Comparison of ENCODE assay signal across 30 cellular contexts in the genomic region with DNA sequence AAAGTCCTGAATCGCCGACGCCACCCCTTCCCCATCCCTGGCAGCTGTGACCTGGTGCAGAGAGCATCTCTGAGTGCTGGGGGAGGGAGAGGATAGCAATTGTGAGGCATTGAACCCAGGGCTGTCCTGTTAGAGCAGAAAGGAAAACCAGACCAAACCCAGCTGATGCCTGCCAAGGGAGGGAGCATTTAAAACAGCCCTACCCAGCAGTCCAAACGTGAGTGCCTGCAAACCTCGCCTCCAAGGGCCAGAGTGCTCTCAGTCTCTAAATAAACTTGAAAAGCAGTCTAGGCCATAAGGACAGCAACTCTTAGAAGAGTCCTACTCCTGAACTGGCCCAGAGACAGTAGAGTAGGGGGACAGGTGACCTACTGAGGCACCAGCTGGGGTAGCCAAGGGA.
"Had no signal": no experiment of that assay in that cellular context is flagged by ENCODE, and none has a peak within 500 bp of the region (broad histone marks: within the 10 kb centered on the region; RNA-seq: fewer than 3 reads in every experiment).

No MANE protein-coding gene starts in this region.

- H3K27ac Mint-ChIP-seq: effector memory CD8-positive, alpha-beta T cell; natural killer cell treated with Interleukin-12 subunit alpha and Interleukin-12 subunit beta and Interleukin-15 and Interleukin-18, amount 100 ng/mL, for 72 hours; stimulated activated memory B cell treated with anti-CD40 and anti-IgM and Interleukin-4, amounts not matched to agents 10 μg/mL and 1 μg/mL and 100 μg/mL, for 72 hours had no signal

- H3K36me3 ChIP-seq: cardiac muscle cell, esophagus squamous epithelium, heart right ventricle, left lung, ovary, sigmoid colon, spleen, tibial artery had no signal

- H3K27ac ChIP-seq: cardiac muscle cell, coronary artery, heart right ventricle, left lung, ovary, psoas muscle, spleen, testis, tibial artery had no signal

- H3K4me1 ChIP-seq: heart right ventricle, left lung, psoas muscle, spleen, testis, tibial artery had no signal

- ATAC-seq: effector memory CD8-positive, alpha-beta T cell; heart right ventricle; left lung; natural killer cell treated with Interleukin-12 subunit alpha and Interleukin-12 subunit beta and Interleukin-15 and Interleukin-18, amount 100 ng/mL, for 72 hours; psoas muscle; right cardiac atrium; stimulated activated memory B cell treated with anti-CD40 and anti-IgM and Interleukin-4, amounts not matched to agents 10 μg/mL and 1 μg/mL and 100 μg/mL, for 72 hours; stimulated activated naive CD8-positive, alpha-beta T cell treated with anti-CD3 and anti-CD28 coated beads, Interleukin-15, Interleukin-2, amounts not matched to agents 100 U/mL and 50 U/mL, for 24 hours had no signal

- H3K4me1 Mint-ChIP-seq: central memory CD8-positive, alpha-beta T cell; stimulated activated memory B cell treated with anti-CD40 and anti-IgM and Interleukin-4, amounts not matched to agents 10 μg/mL and 1 μg/mL and 100 μg/mL, for 72 hours had no signal

- H3K27me3 ChIP-seq: cardiac muscle cell, esophagus squamous epithelium, heart right ventricle, left lung, ovary, sigmoid colon, spleen, testis, tibial artery had no signal

- H3K9me3 Mint-ChIP-seq: neural crest cell had no signal

- DNase-seq: dermis blood vessel endothelial cell; effector memory CD8-positive, alpha-beta T cell; erythroblast; esophagus squamous epithelium; foreskin melanocyte; glutamatergic neuron; heart right ventricle; hypothalamus; kidney; left lung; mesendoderm; midbrain; ovary; posterior cingulate gyrus; psoas muscle; right cardiac atrium; sigmoid colon; spleen; stimulated activated CD4-positive, alpha-beta T cell treated with anti-CD3 and anti-CD28 coated beads, Interleukin-4, amount 100 ng/mL, for 4 hours; stimulated activated naive CD8-positive, alpha-beta T cell treated with anti-CD3 and anti-CD28 coated beads, Interleukin-15, Interleukin-2, amounts not matched to agents 100 U/mL and 50 U/mL, for 24 hours; substantia nigra; testis; tibial artery had no signal

- H3K4me3 Mint-ChIP-seq: central memory CD8-positive, alpha-beta T cell; effector memory CD8-positive, alpha-beta T cell; natural killer cell treated with Interleukin-12 subunit alpha and Interleukin-12 subunit beta and Interleukin-15 and Interleukin-18, amount 100 ng/mL, for 72 hours; neural crest cell; stimulated activated memory B cell treated with anti-CD40 and anti-IgM and Interleukin-4, amounts not matched to agents 10 μg/mL and 1 μg/mL and 100 μg/mL, for 72 hours had no signal

- FAIRE-seq: endometrium, kidney had no signal

- H3K4me3 ChIP-seq: cardiac muscle cell, coronary artery, esophagus squamous epithelium, heart right ventricle, left lung, ovary, psoas muscle, sigmoid colon, spleen, testis, tibial artery had no signal

- H3K36me3 Mint-ChIP-seq: stimulated activated memory B cell treated with anti-CD40 and anti-IgM and Interleukin-4, amounts not matched to agents 10 μg/mL and 1 μg/mL and 100 μg/mL, for 72 hours had no signal

- H3K9me3 ChIP-seq: esophagus squamous epithelium, left lung, ovary, psoas muscle, sigmoid colon, testis, tibial artery had no signal
